11 cellular contexts compared by ENCODE assay signal in genomic region chr7:101940830-101941229, GRCh38.
DNase-seq lines count a peak whose midpoint lies in the region; ATAC-seq and TF ChIP-seq lines count a peak whose summit lies in the region.
"Had no signal": no experiment of that assay in that cellular context is flagged by ENCODE, and none has a peak within 500 bp of the region (broad histone marks: within the 10 kb centered on the region; RNA-seq: fewer than 3 reads in every experiment).

No MANE protein-coding gene starts in this region.

- H3K9me3 ChIP-seq in HUES6 (ENCODE audit: control insufficient read depth, insufficient read depth, low read depth, low read length) (peaks cover 3% of the 10 kb centered on the region; the same call in 1 of the 2 replicates), OCI-LY3 (ENCODE audit: insufficient read depth, low read length) (0 out of 2 replicates have a peak, but pooled peaks cover 3% of the 10 kb centered on the region), gastrocnemius medialis (no peaks in the 10 kb centered on the region)
- H3K9me3 ChIP-seq in CD4-positive, alpha-beta memory T cell (ENCODE audit: control insufficient read depth in 1 of 2, low read length in 2 of 2): no peaks in the 10 kb centered on the region

- H3K4me1 ChIP-seq in HUES6 (ENCODE audit: control insufficient read depth, insufficient read depth, low read length) (peaks cover 77% of the 10 kb centered on the region), OCI-LY3 (ENCODE audit: low read length) (peaks cover 49% of the 10 kb centered on the region), gastrocnemius medialis (peaks cover 71 to 76% of the 10 kb centered on the region in 2 donors)
- no peaks in the 10 kb centered on the region for H3K4me1 ChIP-seq in CD4-positive, alpha-beta memory T cell (ENCODE audit: insufficient read depth, low read length)

- H3K36me3 ChIP-seq in HUES6 (ENCODE audit: control insufficient read depth, insufficient read depth, low read length) (peaks cover 7% of the 10 kb centered on the region; the same call in 1 of the 2 replicates), OCI-LY3 (replicated peaks; ENCODE audit: low read depth, low read length) (peaks cover 7% of the 10 kb centered on the region), gastrocnemius medialis (no peaks in the 10 kb centered on the region)
- H3K36me3 ChIP-seq in CD4-positive, alpha-beta memory T cell (ENCODE audit: insufficient read depth, low read length): no peaks in the 10 kb centered on the region

- peaks cover 9% of the 10 kb centered on the region for H3K4me1 Mint-ChIP-seq in CD14-positive monocyte
- H3K4me1 Mint-ChIP-seq in CD4-positive, alpha-beta memory T cell: peaks cover 5 to 8% (median 6%) of the 10 kb centered on the region in 4 donors

- H3K36me3 Mint-ChIP-seq in CD14-positive monocyte: peaks cover 18 to 31% of the 10 kb centered on the region in 2 donors
- peaks cover 1 to 3% of the 10 kb centered on the region in 2 donors for H3K36me3 Mint-ChIP-seq in CD4-positive, alpha-beta memory T cell

- H3K27me3 Mint-ChIP-seq in CD14-positive monocyte (ENCODE audit: low read depth in 3 of 3): peaks cover 0 to 4% (median 0%) of the 10 kb centered on the region in 3 donors
- no peaks in the 10 kb centered on the region for H3K27me3 Mint-ChIP-seq in CD4-positive, alpha-beta memory T cell

- intact Hi-C loops in left ventricle myocardium superior (cut with micrococcal nuclease) (no loop called here), gastrocnemius medialis (cut with DNase I; ENCODE audit: low total_unique reads) (no loop called here), CD14-positive monocyte (cut with micrococcal nuclease) (no loop called here)
- intact Hi-C loops in CD4-positive, alpha-beta memory T cell (cut with micrococcal nuclease): no loop called here

- TF ChIP-seq CTCF in OCI-LY3 (IDR thresholded peaks at IDR 0.05; ENCODE audit: low read depth, low read length) (no peak), gastrocnemius medialis (IDR thresholded peaks at IDR 0.05 in 4 of 5, conservative IDR thresholded peaks at IDR 0.05 in 1 of 5) (no peak), CD14-positive monocyte (IDR thresholded peaks at IDR 0.05) (no peak)

- DNase-seq in left ventricle myocardium superior (peak; percentile 61), gastrocnemius medialis (peak in 1 of 2 donors; percentile 40), CD14-positive monocyte (ENCODE audit: low spot score) (no peak)
- DNase-seq in CD4-positive, alpha-beta memory T cell: no peak
- DNase-seq in stimulated activated naive CD8-positive, alpha-beta T cell treated with anti-CD3 and anti-CD28 coated beads, Interleukin-15, Interleukin-2, amounts not matched to agents 100 U/mL and 50 U/mL, for 24 hours: no peak
- DNase-seq: activated T-cell treated with anti-CD3 and anti-CD28 coated beads, Interleukin-2, amount 50 U/mL, for 1 hour; effector CD8-positive, alpha-beta T cell had no signal

- H3K4me3 Mint-ChIP-seq in CD14-positive monocyte: no peak overlapping the region
- H3K4me3 Mint-ChIP-seq in CD4-positive, alpha-beta memory T cell: no peak overlapping the region

- no peak for TF ChIP-seq POLR2A in gastrocnemius medialis (IDR thresholded peaks at IDR 0.05)

- H3K9ac ChIP-seq in HUES6 (ENCODE audit: low read length) (peak overlapping the region; percentile 59), OCI-LY3 (ENCODE audit: low read length) (no peak overlapping the region)

- H3K79me2 ChIP-seq in OCI-LY3 (ENCODE audit: low read length): peaks cover 44% of the 10 kb centered on the region

- H3K4me2 ChIP-seq in OCI-LY3 (ENCODE audit: low read length): peak overlapping the region; percentile 51

- POLR2A ChIA-PET in CD4-positive, alpha-beta memory T cell (lab: Charles Lee; ENCODE audit: partially characterized antibody): no interaction called here

- H3K9me3 Mint-ChIP-seq in CD14-positive monocyte: no peaks in the 10 kb centered on the region
- peaks cover 0 to 2% (median 0%) of the 10 kb centered on the region in 8 donors for H3K9me3 Mint-ChIP-seq in CD4-positive, alpha-beta memory T cell

- H4K20me1 ChIP-seq in OCI-LY3 (ENCODE audit: insufficient read depth, low read length): peaks cover 63% of the 10 kb centered on the region

- CTCF ChIA-PET in CD4-positive, alpha-beta memory T cell (lab: Charles Lee; ENCODE audit: partially characterized antibody): no interaction called here

- H3K27ac ChIP-seq in HUES6 (ENCODE audit: low read depth, low read length) (peak overlapping the region; percentile 48), OCI-LY3 (ENCODE audit: low read length) (no peak overlapping the region), gastrocnemius medialis (peak overlapping the region; percentile 67 to 93 (median 74))
- H3K27ac ChIP-seq in CD4-positive, alpha-beta memory T cell (ENCODE audit: low read depth, low read length): no peak overlapping the region
- H3K27ac ChIP-seq: SK-N-MC had no signal

- no peak overlapping the region for H2AFZ ChIP-seq in OCI-LY3 (ENCODE audit: low read depth, low read length)

- no peaks in the 10 kb centered on the region for H3K27me3 ChIP-seq in HUES6 (ENCODE audit: control insufficient read depth, insufficient read depth, low read length)
- no peaks in the 10 kb centered on the region for H3K27me3 ChIP-seq in OCI-LY3 (ENCODE audit: low read depth, low read length)
- no peaks in the 10 kb centered on the region for H3K27me3 ChIP-seq in gastrocnemius medialis
- H3K27me3 ChIP-seq in CD4-positive, alpha-beta memory T cell (ENCODE audit: insufficient read depth, low read length): no peaks in the 10 kb centered on the region

- ATAC-seq in left ventricle myocardium superior: peak; percentile 39
- no peak for ATAC-seq in gastrocnemius medialis
- ATAC-seq in stimulated activated naive CD8-positive, alpha-beta T cell treated with anti-CD3 and anti-CD28 coated beads, Interleukin-15, Interleukin-2, amounts not matched to agents 100 U/mL and 50 U/mL, for 24 hours: no peak

- H3K27ac Mint-ChIP-seq in CD14-positive monocyte: peak overlapping the region in 1 of 7 donors; percentile 54
- peak overlapping the region in 1 of 7 donors; percentile 13 for H3K27ac Mint-ChIP-seq in CD4-positive, alpha-beta memory T cell

- in situ Hi-C loops in gastrocnemius medialis (cut with MboI; ENCODE audit: low sequenced_read_pairs in 4 of 4): no loop called here

- H3K4me3 ChIP-seq in HUES6 (ENCODE audit: low read depth, low read length) (no peak overlapping the region), OCI-LY3 (ENCODE audit: low read length) (peak overlapping the region; percentile 18; the same call in 1 of the 2 replicates), gastrocnemius medialis (no peak overlapping the region)
- H3K4me3 ChIP-seq in CD4-positive, alpha-beta memory T cell (ENCODE audit: low read length in 2 of 2): no peak overlapping the region
- H3K4me3 ChIP-seq: lung, SK-N-MC had no signal

Comparison
In these comparisons a context has a peak if more than half of its experiments do, and no peak if none do; other contexts are left out.
1. H3K27ac ChIP-seq: peak in HUES6 (single experiment) and gastrocnemius medialis (4 of 4); none in OCI-LY3 (single experiment) and CD4-positive, alpha-beta memory T cell (single experiment).